1 cellular context compared by ENCODE assay signal in the genomic region with DNA sequence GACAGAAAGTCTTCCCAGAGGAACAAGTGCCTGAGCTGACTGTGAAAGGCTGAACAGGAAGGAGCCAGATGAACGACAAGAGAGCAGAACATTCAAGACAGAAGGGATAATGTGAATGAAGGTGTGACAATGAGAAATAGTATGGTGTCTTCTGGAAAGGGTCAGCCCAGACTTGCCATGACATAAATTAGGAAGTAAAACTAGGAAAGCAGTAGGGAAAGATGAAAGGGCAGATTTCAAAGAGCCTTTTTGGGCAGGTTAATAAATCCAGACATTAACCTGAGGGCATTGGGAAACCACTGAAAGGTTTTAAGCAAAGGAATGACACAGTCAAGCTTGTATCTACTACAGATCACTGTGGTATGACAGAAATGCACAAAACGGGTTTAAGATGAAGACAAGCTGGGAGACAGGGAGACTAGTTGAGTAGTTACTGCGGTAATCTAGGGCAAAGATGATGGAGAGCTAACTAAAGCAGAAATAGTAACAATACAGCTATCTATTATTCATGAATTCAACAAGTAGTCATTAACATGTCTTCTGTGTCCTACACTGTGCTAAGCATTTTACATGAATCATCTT.
TF ChIP-seq lines count a peak whose summit lies in the region.

No MANE protein-coding gene starts in this region.

TF ChIP-seq in A549, 52 proteins besides CTCF, POLR2A, EP300 and RAD21:
- no peak for TF ChIP-seq MAFK (IDR thresholded peaks at IDR 0.05; ENCODE audit: partially characterized antibody)
- TF ChIP-seq CHD2 (IDR thresholded peaks at IDR 0.05; ENCODE audit: low read length, partially characterized antibody), result no peak
- no peak for TF ChIP-seq CBX8 (IDR thresholded peaks at IDR 0.05)
- TF ChIP-seq TFCP2L1 (CRISPR knock-in tag; IDR thresholded peaks at IDR 0.05), result no peak
- TF ChIP-seq NPAS2 (CRISPR knock-in tag; IDR thresholded peaks at IDR 0.05; ENCODE audit: borderline replicate concordance), result no peak
- no peak for TF ChIP-seq PHF8 (IDR thresholded peaks at IDR 0.05; ENCODE audit: borderline replicate concordance, low read depth)
- no peak for TF ChIP-seq CEBPB (IDR thresholded peaks at IDR 0.05)
- TF ChIP-seq, protein P1, sequence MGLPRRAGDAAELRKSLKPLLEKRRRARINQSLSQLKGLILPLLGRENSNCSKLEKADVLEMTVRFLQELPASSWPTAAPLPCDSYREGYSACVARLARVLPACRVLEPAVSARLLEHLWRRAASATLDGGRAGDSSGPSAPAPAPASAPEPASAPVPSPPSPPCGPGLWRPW (IDR thresholded peaks at IDR 0.05), result no peak
- no peak for TF ChIP-seq EHMT2 (IDR thresholded peaks at IDR 0.05; ENCODE audit: low read depth)
- no peak for TF ChIP-seq RCOR1 (IDR thresholded peaks at IDR 0.05; ENCODE audit: low read depth, low read length)
- TF ChIP-seq ZFP36 (IDR thresholded peaks at IDR 0.05; ENCODE audit: borderline replicate concordance, partially characterized antibody), result no peak
- TF ChIP-seq NFE2L2 (conservative IDR thresholded peaks at IDR 0.05; ENCODE audit: low read length), result no peak
- no peak for TF ChIP-seq EHF (CRISPR knock-in tag; IDR thresholded peaks at IDR 0.05)
- TF ChIP-seq SMC3 (IDR thresholded peaks at IDR 0.05), result no peak
- TF ChIP-seq, protein P2, sequence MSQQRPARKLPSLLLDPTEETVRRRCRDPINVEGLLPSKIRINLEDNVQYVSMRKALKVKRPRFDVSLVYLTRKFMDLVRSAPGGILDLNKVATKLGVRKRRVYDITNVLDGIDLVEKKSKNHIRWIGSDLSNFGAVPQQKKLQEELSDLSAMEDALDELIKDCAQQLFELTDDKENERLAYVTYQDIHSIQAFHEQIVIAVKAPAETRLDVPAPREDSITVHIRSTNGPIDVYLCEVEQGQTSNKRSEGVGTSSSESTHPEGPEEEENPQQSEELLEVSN (IDR thresholded peaks at IDR 0.05; ENCODE audit: borderline replicate concordance, low read depth), result no peak
- no peak for TF ChIP-seq TP53 (CRISPR knock-in tag; IDR thresholded peaks at IDR 0.05)
- TF ChIP-seq CHD4 (IDR thresholded peaks at IDR 0.05; ENCODE audit: borderline replicate concordance), result no peak
- TF ChIP-seq MYC (IDR thresholded peaks at IDR 0.05; ENCODE audit: borderline replicate concordance, low read length), result no peak
- no peak for TF ChIP-seq NR3C1 (IDR thresholded peaks at IDR 0.05)
